In the genomic region with DNA sequence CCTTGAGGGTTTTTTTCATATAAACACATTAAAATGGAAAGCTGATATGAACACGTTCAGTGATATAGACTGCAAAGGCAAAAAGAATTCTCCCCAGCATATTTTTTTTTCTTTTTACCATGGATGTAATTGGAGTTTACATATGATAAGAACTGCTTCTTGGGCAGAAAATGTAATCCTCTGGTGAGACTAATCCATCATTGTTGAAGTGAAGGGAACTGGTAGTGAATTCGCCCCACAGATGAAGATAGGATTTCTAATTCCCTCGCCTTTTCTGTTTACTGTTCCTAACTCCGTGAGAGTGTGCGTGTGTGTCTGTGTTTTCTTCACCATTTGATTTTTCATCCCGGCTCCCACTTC, we compare ENCODE assay signal across 14 cellular contexts.
DNase-seq lines count a peak whose midpoint lies in the region; TF ChIP-seq lines count a peak whose summit lies in the region.
"Had no signal": no experiment of that assay in that cellular context is flagged by ENCODE, and none has a peak within 500 bp of the region (broad histone marks: within the 10 kb centered on the region; RNA-seq: fewer than 3 reads in every experiment).

No MANE protein-coding gene starts in this region.

- H3K36me3 Mint-ChIP-seq in T-helper 1 cell treated with Interleukin-12 subunit alpha and Interleukin-12 subunit beta and Interleukin-4 antibody, amounts not matched to agents 30 μg/mL and 1 μg/mL, for 36 hours (ENCODE audit: low read depth), result peaks cover 47% of the 10 kb centered on the region

- peaks cover 42% of the 10 kb centered on the region for H3K9me3 Mint-ChIP-seq in T-helper 1 cell treated with Interleukin-12 subunit alpha and Interleukin-12 subunit beta and Interleukin-4 antibody, amounts not matched to agents 30 μg/mL and 1 μg/mL, for 36 hours

- H3K36me3 ChIP-seq in BLaER1 treated with 17β-estradiol and CSF1 and Interleukin-3, amounts not matched to agents 10 nM and 100 nM, result peaks cover 0 to 80% (median 28%) of the 10 kb centered on the region in 11 experiments; a peak in 19 of 22 replicates
- H3K36me3 ChIP-seq in esophagus muscularis mucosa, result no peaks in the 10 kb centered on the region
- H3K36me3 ChIP-seq: left lung, upper lobe of left lung had no signal

- WGBS in esophagus muscularis mucosa, result 65% methylated on average over 6 of the region's 6 CpGs

- 0 out of 22 replicates have a peak, but pooled peaks cover 0 to 6% (median 0%) of the 10 kb centered on the region in 11 experiments for H3K9me3 ChIP-seq in BLaER1 treated with 17β-estradiol and CSF1 and Interleukin-3, amounts not matched to agents 10 nM and 100 nM (replicated peaks in 1 of 11)
- no peaks in the 10 kb centered on the region for H3K9me3 ChIP-seq in esophagus muscularis mucosa
- H3K9me3 ChIP-seq: left lung, upper lobe of left lung had no signal

- H3K27me3 Mint-ChIP-seq in T-helper 1 cell treated with Interleukin-12 subunit alpha and Interleukin-12 subunit beta and Interleukin-4 antibody, amounts not matched to agents 30 μg/mL and 1 μg/mL, for 36 hours (ENCODE audit: low read depth), result no peaks in the 10 kb centered on the region
- H3K27me3 Mint-ChIP-seq: naive thymus-derived CD4-positive, alpha-beta T cell had no signal

- TF ChIP-seq CTCF in GM10266 (IDR thresholded peaks at IDR 0.05; ENCODE audit: control insufficient read depth, insufficient read depth, low read depth, missing control alignments), result no peak
- no peak for TF ChIP-seq CTCF in esophagus muscularis mucosa (IDR thresholded peaks at IDR 0.05)
- TF ChIP-seq CTCF in GM13976 (IDR thresholded peaks at IDR 0.05; ENCODE audit: borderline replicate concordance, control extremely low read depth, extremely low read depth, insufficient read depth, missing control alignments), result no peak
- no peak for TF ChIP-seq CTCF in GM13977 (IDR thresholded peaks at IDR 0.05; ENCODE audit: extremely low read depth, insufficient read depth, missing control alignments)

- H3K4me3 ChIP-seq in BLaER1 treated with 17β-estradiol and CSF1 and Interleukin-3, amounts not matched to agents 10 nM and 100 nM, result no peak overlapping the region
- H3K4me3 ChIP-seq in esophagus muscularis mucosa, result no peak overlapping the region
- H3K4me3 ChIP-seq: BLaER1, left lung, upper lobe of left lung had no signal

- H3K4me1 Mint-ChIP-seq in T-helper 1 cell treated with Interleukin-12 subunit alpha and Interleukin-12 subunit beta and Interleukin-4 antibody, amounts not matched to agents 30 μg/mL and 1 μg/mL, for 36 hours (ENCODE audit: low read depth), result peaks cover 23% of the 10 kb centered on the region

- H3K9ac ChIP-seq in BLaER1 treated with 17β-estradiol and CSF1 and Interleukin-3, amounts not matched to agents 10 nM and 100 nM, result peak overlapping the region in 1 of 11 experiments; percentile 28; a peak in 1 of 22 replicates
- H3K9ac ChIP-seq: BLaER1 had no signal

- intact Hi-C loops in esophagus muscularis mucosa (cut with DNase I), result loop anchor here (10.0 kb wide), 1 partner anchor 142 kb away; no protein-coding TSS in a partner anchor
- intact Hi-C loops in cardiac septum (cut with DNase I), result no loop called here

- H3K27ac Mint-ChIP-seq in T-helper 1 cell treated with Interleukin-12 subunit alpha and Interleukin-12 subunit beta and Interleukin-4 antibody, amounts not matched to agents 30 μg/mL and 1 μg/mL, for 36 hours, result peak overlapping the region; percentile 92

- peak overlapping the region in 7 of 11 experiments; percentile 10 to 74 (median 61); a peak in 10 of 22 replicates for H3K27ac ChIP-seq in BLaER1 treated with 17β-estradiol and CSF1 and Interleukin-3, amounts not matched to agents 10 nM and 100 nM
- H3K27ac ChIP-seq in esophagus muscularis mucosa (replicated peaks in 1 of 4), result peak overlapping the region in 3 of 4 donors; percentile 15 to 44 (median 26)
- H3K27ac ChIP-seq: BLaER1, upper lobe of left lung had no signal

- peaks cover 0 to 29% (median 7%) of the 10 kb centered on the region in 11 experiments; a peak in 6 of 22 replicates for H4K20me1 ChIP-seq in BLaER1 treated with 17β-estradiol and CSF1 and Interleukin-3, amounts not matched to agents 10 nM and 100 nM

- peak overlapping the region; percentile 21 for H3K4me3 Mint-ChIP-seq in T-helper 1 cell treated with Interleukin-12 subunit alpha and Interleukin-12 subunit beta and Interleukin-4 antibody, amounts not matched to agents 30 μg/mL and 1 μg/mL, for 36 hours

- peaks cover 0 to 64% (median 19%) of the 10 kb centered on the region in 10 experiments; a peak in 14 of 20 replicates for H3K4me1 ChIP-seq in BLaER1 treated with 17β-estradiol and CSF1 and Interleukin-3, amounts not matched to agents 10 nM and 100 nM
- peaks cover 0 to 8% (median 5%) of the 10 kb centered on the region in 4 donors for H3K4me1 ChIP-seq in esophagus muscularis mucosa
- H3K4me1 ChIP-seq: BLaER1, left lung, upper lobe of left lung had no signal

- H3K27me3 ChIP-seq in BLaER1 treated with 17β-estradiol and CSF1 and Interleukin-3, amounts not matched to agents 10 nM and 100 nM, result no peaks in the 10 kb centered on the region
- H3K27me3 ChIP-seq in esophagus muscularis mucosa, result no peaks in the 10 kb centered on the region
- H3K27me3 ChIP-seq: BLaER1, left lung, upper lobe of left lung had no signal

- in situ Hi-C loops in GM13976 (cut with MboI; ENCODE audit: low sequenced_read_pairs, unreplicated experiment) (loop anchor here (25.0 kb wide), 1 partner anchor 339 kb away; no protein-coding TSS in a partner anchor), GM13977 (cut with MboI; ENCODE audit: low pct_unique_long_range_greater_than_20kb, low sequenced_read_pairs, unreplicated experiment) (loop anchor here (25.0 kb wide), 3 partner anchors 214 to 714 kb away; partner anchors contain the start of gene TBL1X)

- no peak for TF ChIP-seq EP300 in esophagus muscularis mucosa (IDR thresholded peaks at IDR 0.05)

- H3K4me2 ChIP-seq in BLaER1 treated with 17β-estradiol and CSF1 and Interleukin-3, amounts not matched to agents 10 nM and 100 nM, result peak overlapping the region in 8 of 11 experiments; percentile 2 to 87 (median 59); a peak in 14 of 22 replicates
- H3K4me2 ChIP-seq: BLaER1 had no signal

- no peak for TF ChIP-seq POLR2A in esophagus muscularis mucosa (IDR thresholded peaks at IDR 0.05; ENCODE audit: low read depth)

- peak; percentile 12 for DNase-seq in GM10266 (ENCODE audit: extremely low spot score)
- no peak for DNase-seq in esophagus muscularis mucosa (ENCODE audit: extremely low spot score)
- DNase-seq in RPMI8226, result no peak
- DNase-seq in cardiac septum (ENCODE audit: low spot score), result no peak
- DNase-seq in GM13976 (ENCODE audit: low spot score), result no peak
- DNase-seq in GM13977 (ENCODE audit: low spot score), result no peak
- DNase-seq: hypothalamus, left lung, retina, upper lobe of left lung had no signal
